Comparison of ENCODE assay signal across 15 cellular contexts in genomic region chr12:43762596-43762995, GRCh38. TPM values are rescaled to one million over a fixed set of nuclear protein-coding genes. Genes with fewer than 3 reads are reported as not detected.
DNase-seq lines count a peak whose midpoint lies in the region; FAIRE-seq and TF ChIP-seq lines count a peak whose summit lies in the region.
"Had no signal": no experiment of that assay in that cellular context is flagged by ENCODE, and none has a peak within 500 bp of the region (broad histone marks: within the 10 kb centered on the region; RNA-seq: fewer than 3 reads in every experiment).

No MANE protein-coding gene starts in this region.

- no peaks in the 10 kb centered on the region for H3K79me1 ChIP-seq in H1 (ENCODE audit: low read depth, low read length)

- H2BK20ac ChIP-seq in H1 (ENCODE audit: low read length): no peak overlapping the region

- no peak for FAIRE-seq in H1 (lab: Jason Lieb, UNC)

- POLR2A ChIA-PET in H1 (lab: Charles Lee; ENCODE audit: partially characterized antibody): interaction anchor here (1.1 to 2.1 kb wide), 2 partner anchors 15 to 30 kb away, joined by 3 to 4 read pairs; no protein-coding TSS in a partner anchor

- no peak overlapping the region for H4K8ac ChIP-seq in H1 (ENCODE audit: extremely low read depth, insufficient read depth, low read length)

- H3K27me3 ChIP-seq in Karpas-422 (ENCODE audit: low read length): no peaks in the 10 kb centered on the region
- no peaks in the 10 kb centered on the region for H3K27me3 ChIP-seq in H1 (replicated peaks in 1 of 4; ENCODE audit: control insufficient read depth in 3 of 4, extremely low read depth in 1 of 4, insufficient read depth in 3 of 4, low read length in 3 of 4)
- H3K27me3 ChIP-seq in suprapubic skin: no peaks in the 10 kb centered on the region
- H3K27me3 ChIP-seq: ascending aorta had no signal

- DNase-seq in activated naive CD4-positive, alpha-beta T cell treated with anti-CD3 and anti-CD28 coated beads, Interleukin-2, amount 10 ng/mL, durations not matched to agents 7 days and 5 days: no peak
- DNase-seq in Karpas-422 (no peak), H1 (ENCODE audit: low read depth in 1 of 2, low spot score in 2 of 2) (no peak), type B pancreatic cell (ENCODE audit: extremely low spot score, unreplicated experiment) (no peak), DMS79 treated with DMSO at 0.1 percent for 48 hours (lab: John Stamatoyannopoulos, UW) (no peak), suprapubic skin (ENCODE audit: low spot score in 2 of 2) (no peak)
- DNase-seq: activated CD8-positive, alpha-beta T cell treated with anti-CD3 and anti-CD28 coated beads for 36 hours; hypothalamus; left ventricle myocardium inferior; NCI-H1048; NCI-H345; stimulated activated CD4-positive, alpha-beta T cell treated with anti-CD3 and anti-CD28 coated beads, Interleukin-2, amount 100 ng/mL, for 48 hours had no signal

- no peak overlapping the region for H3K23ac ChIP-seq in H1 (ENCODE audit: insufficient read length)

- peak overlapping the region; percentile 6 for H4K5ac ChIP-seq in H1 (ENCODE audit: insufficient read length, low read depth, low read length)

- H3K4me1 Mint-ChIP-seq in activated naive CD4-positive, alpha-beta T cell treated with anti-CD3 and anti-CD28 coated beads, Interleukin-2, amount 50 U/mL, for 24 hours: peaks cover 52% of the 10 kb centered on the region
- peaks cover 48% of the 10 kb centered on the region for H3K4me1 Mint-ChIP-seq in activated naive CD4-positive, alpha-beta T cell treated with anti-CD3 and anti-CD28 coated beads, Interleukin-2, amount 10 ng/mL, durations not matched to agents 7 days and 5 days
- no peaks in the 10 kb centered on the region for H3K4me1 Mint-ChIP-seq in type B pancreatic cell (ENCODE audit: unreplicated experiment)

- peak overlapping the region; percentile 51 for H3K4me3 Mint-ChIP-seq in activated naive CD4-positive, alpha-beta T cell treated with anti-CD3 and anti-CD28 coated beads, Interleukin-2, amount 50 U/mL, for 24 hours
- no peak overlapping the region for H3K4me3 Mint-ChIP-seq in activated naive CD4-positive, alpha-beta T cell treated with anti-CD3 and anti-CD28 coated beads, Interleukin-2, amount 10 ng/mL, durations not matched to agents 7 days and 5 days
- H3K4me3 Mint-ChIP-seq in type B pancreatic cell: no peak overlapping the region

- H4K91ac ChIP-seq in H1 (replicated peaks; ENCODE audit: insufficient read length, low read length): no peak overlapping the region

- H3K56ac ChIP-seq in H1 (replicated peaks; ENCODE audit: insufficient read length, low read depth, low read length): no peak overlapping the region

- H3K9me3 ChIP-seq in Karpas-422 (ENCODE audit: low read length) (no peaks in the 10 kb centered on the region), H1 (ENCODE audit: insufficient read depth in 2 of 2, low read depth in 1 of 2, low read length in 1 of 2) (no peaks in the 10 kb centered on the region), suprapubic skin (no peaks in the 10 kb centered on the region)
- H3K9me3 ChIP-seq: ascending aorta, left ventricle myocardium inferior had no signal

- no peak overlapping the region; the same call in 1 of the 2 replicates for H2BK5ac ChIP-seq in H1 (ENCODE audit: low read depth, low read length)

- H4K20me1 ChIP-seq in Karpas-422 (ENCODE audit: insufficient read depth, low read depth, low read length) (no peaks in the 10 kb centered on the region), H1 (replicated peaks in 1 of 2; ENCODE audit: control insufficient read depth in 1 of 2, insufficient read depth in 2 of 2, low read length in 2 of 2) (no peaks in the 10 kb centered on the region)

- CTCF ChIA-PET in activated naive CD4-positive, alpha-beta T cell treated with anti-CD3 and anti-CD28 coated beads, Interleukin-2, amount 10 ng/mL, durations not matched to agents 7 days and 5 days (lab: Charles Lee): interaction anchor here (1.1 to 1.3 kb wide), 2 partner anchors 9 to 14 kb away, joined by 4 read pairs; no protein-coding TSS in a partner anchor
- CTCF ChIA-PET in H1 (lab: Charles Lee; ENCODE audit: partially characterized antibody): interaction anchor here (1.1 to 3.1 kb wide), 4 partner anchors 9 to 120 kb away, joined by 3 to 15 read pairs (median 5); no protein-coding TSS in a partner anchor

- TF ChIP-seq POLR2A in H1 (IDR thresholded peaks at IDR 0.05; ENCODE audit: control extremely low read depth in 1 of 2, low read depth in 2 of 2, low read length in 2 of 2) (no peak), suprapubic skin (IDR thresholded peaks at IDR 0.05) (no peak)

- TF ChIP-seq RAD21 in H1 (IDR thresholded peaks at IDR 0.05 in 1 of 2, conservative IDR thresholded peaks at IDR 0.05 in 1 of 2; ENCODE audit: low read depth in 2 of 2, low read length in 2 of 2): no peak

- H3K4me3 ChIP-seq in Karpas-422 (ENCODE audit: low read length) (no peak overlapping the region), H1 (ENCODE audit: extremely low read depth in 1 of 4, insufficient read depth in 2 of 4, low read depth in 3 of 4, low read length in 4 of 4) (peak overlapping the region in 1 of 4 experiments; percentile 9; a peak in 1 of 8 replicates), suprapubic skin (no peak overlapping the region)
- H3K4me3 ChIP-seq: ascending aorta, left ventricle myocardium inferior had no signal

- H3K27me3 Mint-ChIP-seq in activated naive CD4-positive, alpha-beta T cell treated with anti-CD3 and anti-CD28 coated beads, Interleukin-2, amount 50 U/mL, for 24 hours: no peaks in the 10 kb centered on the region
- no peaks in the 10 kb centered on the region for H3K27me3 Mint-ChIP-seq in activated naive CD4-positive, alpha-beta T cell treated with anti-CD3 and anti-CD28 coated beads, Interleukin-2, amount 10 ng/mL, durations not matched to agents 7 days and 5 days
- H3K27me3 Mint-ChIP-seq in type B pancreatic cell: no peaks in the 10 kb centered on the region
- H3K27me3 Mint-ChIP-seq: activated CD8-positive, alpha-beta T cell treated with anti-CD3 and anti-CD28 coated beads for 36 hours had no signal

- TF ChIP-seq EP300 in H1 (IDR thresholded peaks at IDR 0.05; ENCODE audit: borderline replicate concordance in 1 of 2, low read depth in 2 of 2, low read length in 2 of 2) (no peak), suprapubic skin (IDR thresholded peaks at IDR 0.05) (no peak)

- H2BK15ac ChIP-seq in H1 (ENCODE audit: low read length): no peak overlapping the region

- no peak overlapping the region for H3K27ac ChIP-seq in Karpas-422 (ENCODE audit: low read length)
- H3K27ac ChIP-seq in H1 (ENCODE audit: low read depth, low read length): peak overlapping the region; percentile 41; the same call in 1 of the 2 replicates
- H3K27ac ChIP-seq in suprapubic skin: no peak overlapping the region
- H3K27ac ChIP-seq: ascending aorta, left ventricle myocardium inferior had no signal

- peaks cover 9% of the 10 kb centered on the region for H3K36me3 Mint-ChIP-seq in activated naive CD4-positive, alpha-beta T cell treated with anti-CD3 and anti-CD28 coated beads, Interleukin-2, amount 50 U/mL, for 24 hours
- H3K36me3 Mint-ChIP-seq in activated naive CD4-positive, alpha-beta T cell treated with anti-CD3 and anti-CD28 coated beads, Interleukin-2, amount 10 ng/mL, durations not matched to agents 7 days and 5 days: peaks cover 25% of the 10 kb centered on the region
- peaks cover 3% of the 10 kb centered on the region for H3K36me3 Mint-ChIP-seq in type B pancreatic cell

- no peak overlapping the region for H3K4ac ChIP-seq in H1 (replicated peaks; ENCODE audit: insufficient read length, low read depth, low read length)

- H3K4me2 ChIP-seq in Karpas-422 (ENCODE audit: low read depth, low read length, poor library complexity, severe bottlenecking): peak overlapping the region; percentile 14
- peak overlapping the region in 1 of 2 experiments; percentile 37; a peak in 2 of 4 replicates for H3K4me2 ChIP-seq in H1 (ENCODE audit: insufficient read depth in 1 of 2, low read depth in 2 of 2, low read length in 2 of 2)

- H3K18ac ChIP-seq in H1 (ENCODE audit: extremely low read depth, low read length): no peak overlapping the region

- H3K9ac ChIP-seq in Karpas-422 (ENCODE audit: low read length) (no peak overlapping the region), H1 (replicated peaks in 1 of 4; ENCODE audit: extremely low read depth in 1 of 4, low read depth in 3 of 4, low read length in 3 of 4) (no peak overlapping the region; a peak in 1 of 7 replicates)

- no peaks in the 10 kb centered on the region for H3K9me2 ChIP-seq in Karpas-422 (replicated peaks; ENCODE audit: insufficient read depth, low read length)

- H2AFZ ChIP-seq in Karpas-422 (ENCODE audit: low read length): no peak overlapping the region
- H2AFZ ChIP-seq in H1 (ENCODE audit: low read length): no peak overlapping the region

- H3K9me3 Mint-ChIP-seq in activated naive CD4-positive, alpha-beta T cell treated with anti-CD3 and anti-CD28 coated beads, Interleukin-2, amount 50 U/mL, for 24 hours: no peaks in the 10 kb centered on the region
- no peaks in the 10 kb centered on the region for H3K9me3 Mint-ChIP-seq in activated naive CD4-positive, alpha-beta T cell treated with anti-CD3 and anti-CD28 coated beads, Interleukin-2, amount 10 ng/mL, durations not matched to agents 7 days and 5 days
- no peaks in the 10 kb centered on the region for H3K9me3 Mint-ChIP-seq in type B pancreatic cell
- H3K9me3 Mint-ChIP-seq: activated CD8-positive, alpha-beta T cell treated with anti-CD3 and anti-CD28 coated beads for 36 hours; activated T-helper 2 cell treated with anti-CD3 and anti-CD28 coated beads, Interferon-gamma antibody, Interleukin-2, Interleukin-4, amounts not matched to agents 10 μg/mL and 5 μg/mL and 100 μg/mL, durations not matched to agents 14 hours and 24 hours and 36 hours had no signal

- H2BK120ac ChIP-seq in H1 (replicated peaks; ENCODE audit: low read depth, low read length): no peak overlapping the region

- peak overlapping the region; percentile 14 for H3K27ac Mint-ChIP-seq in activated naive CD4-positive, alpha-beta T cell treated with anti-CD3 and anti-CD28 coated beads, Interleukin-2, amount 50 U/mL, for 24 hours
- H3K27ac Mint-ChIP-seq in activated naive CD4-positive, alpha-beta T cell treated with anti-CD3 and anti-CD28 coated beads, Interleukin-2, amount 10 ng/mL, durations not matched to agents 7 days and 5 days: no peak overlapping the region
- peak overlapping the region; percentile 44 for H3K27ac Mint-ChIP-seq in type B pancreatic cell
- H3K27ac Mint-ChIP-seq: activated T-helper 2 cell treated with anti-CD3 and anti-CD28 coated beads, Interferon-gamma antibody, Interleukin-2, Interleukin-4, amounts not matched to agents 10 μg/mL and 5 μg/mL and 100 μg/mL, durations not matched to agents 14 hours and 24 hours and 36 hours had no signal

- TF ChIP-seq CTCF in H1 (IDR thresholded peaks at IDR 0.05; ENCODE audit: control extremely low read depth in 1 of 3, insufficient read depth in 1 of 3, low read depth in 1 of 3, low read length in 3 of 3): no peak
- TF ChIP-seq CTCF in type B pancreatic cell (conservative IDR thresholded peaks at IDR 0.05): no peak
- no peak for TF ChIP-seq CTCF in suprapubic skin (IDR thresholded peaks at IDR 0.05)

- H3K4me1 ChIP-seq in Karpas-422 (ENCODE audit: low read length): peaks cover 31% of the 10 kb centered on the region
- peaks cover 0 to 15% (median 6%) of the 10 kb centered on the region in 4 experiments; a peak in 5 of 7 replicates for H3K4me1 ChIP-seq in H1 (replicated peaks in 1 of 4; ENCODE audit: control insufficient read depth in 3 of 4, insufficient read depth in 4 of 4, low read length in 3 of 4)
- peaks cover 37% of the 10 kb centered on the region for H3K4me1 ChIP-seq in suprapubic skin

- H3K79me2 ChIP-seq in Karpas-422 (ENCODE audit: low read length) (peaks cover 77% of the 10 kb centered on the region), H1 (ENCODE audit: control insufficient read depth in 1 of 2, insufficient read depth in 2 of 2, low read length in 2 of 2) (peaks cover 0 to 5% of the 10 kb centered on the region in 2 experiments; a peak in 1 of 4 replicates)

- H2BK12ac ChIP-seq in H1 (ENCODE audit: low read depth, low read length): no peak overlapping the region; the same call in 1 of the 2 replicates

- no peak overlapping the region for H2AK5ac ChIP-seq in H1 (ENCODE audit: low read depth, low read length)

- H3K14ac ChIP-seq in H1 (ENCODE audit: insufficient read length): no peak overlapping the region

- peaks cover under 1% of the 10 kb centered on the region; the same call in 1 of the 2 replicates for H3K36me3 ChIP-seq in Karpas-422 (ENCODE audit: insufficient read depth, low read length)
- no peaks in the 10 kb centered on the region for H3K36me3 ChIP-seq in H1 (ENCODE audit: control insufficient read depth in 2 of 4, insufficient read depth in 4 of 4, low read length in 3 of 4)
- no peaks in the 10 kb centered on the region for H3K36me3 ChIP-seq in suprapubic skin
- H3K36me3 ChIP-seq: ascending aorta, left ventricle myocardium inferior had no signal

- no peaks in the 10 kb centered on the region; the same call in 1 of the 2 replicates for H3K23me2 ChIP-seq in H1 (ENCODE audit: low read depth, low read length)

RNA-seq across cellular contexts. Expression of gene IRAK4, which starts 3.8 kb away (rescaled TPM):
- 31.0 and 53.6 TPM in 2 replicates for total RNA-seq in Karpas-422 (2014; rRNA removed; shearing (Covaris generic); ENCODE audit: low replicate concordance)
- 5.8 and 7.7 TPM in 2 replicates for total RNA-seq in H1 (2021; fragmentation: NEBNext Ultra II Directional; extraction: Animal tissue kit (Norgen Biotek cat#: 25700))
- 2.2 and 2.3 TPM in 2 replicates for polyA plus RNA-seq in H1 (2011; rRNA removed)
- 3.8 TPM for polyA plus RNA-seq in H1 (2011; cell fraction: cytosol; rRNA removed)
- 4.3 TPM for polyA plus RNA-seq in H1 (2011; cell fraction: nucleus; rRNA removed)
- polyA plus RNA-seq in H1 (2012, experiment 1 of 2): 2.5 to 4.4 TPM (median 3.8 TPM) in 4 replicates
- polyA plus RNA-seq in H1 (2012, experiment 2 of 2): 0.51 TPM
- 3.3 TPM for polyA plus RNA-seq in H1 (2013, experiment 1 of 2)
- 3.4 TPM for polyA plus RNA-seq in H1 (2013, experiment 2 of 2)
- polyA minus RNA-seq in H1 (2011; rRNA and poly(A)+ RNA removed): 6.7 and 10.1 TPM in 2 replicates
- polyA minus RNA-seq in H1 (2011; cell fraction: cytosol; rRNA and poly(A)+ RNA removed): 2.2 TPM
- polyA minus RNA-seq in H1 (2011; cell fraction: nucleus; rRNA and poly(A)+ RNA removed): 12.0 TPM
- total RNA-seq in type B pancreatic cell (ENCODE audit: low replicate concordance) (6.3 and 14.3 TPM in 2 replicates), suprapubic skin (10 to 100 TPM; 16.2 to 79.4 (median 22.0) TPM)

RNA-seq across cellular contexts. Expression of gene PUS7L, which starts 4.0 kb away (rescaled TPM):
- total RNA-seq in Karpas-422 (2014; rRNA removed; shearing (Covaris generic); ENCODE audit: low replicate concordance): 9.9 and 32.2 TPM in 2 replicates
- 23.2 and 26.8 TPM in 2 replicates for total RNA-seq in H1 (2021; fragmentation: NEBNext Ultra II Directional; extraction: Animal tissue kit (Norgen Biotek cat#: 25700))
- polyA plus RNA-seq in H1 (2011; rRNA removed): 2.5 and 3.6 TPM in 2 replicates
- polyA plus RNA-seq in H1 (2011; cell fraction: cytosol; rRNA removed): 4.9 TPM
- polyA plus RNA-seq in H1 (2011; cell fraction: nucleus; rRNA removed): 3.8 TPM
- polyA plus RNA-seq in H1 (2012, experiment 1 of 2): 4.1 to 11.9 TPM (median 5.6 TPM) in 4 replicates
- 0.24 TPM for polyA plus RNA-seq in H1 (2012, experiment 2 of 2)
- polyA plus RNA-seq in H1 (2013, experiment 1 of 2): 24.0 TPM
- 21.2 TPM for polyA plus RNA-seq in H1 (2013, experiment 2 of 2)
- polyA minus RNA-seq in H1 (2011; rRNA and poly(A)+ RNA removed): 23.5 and 38.6 TPM in 2 replicates
- 9.2 TPM for polyA minus RNA-seq in H1 (2011; cell fraction: cytosol; rRNA and poly(A)+ RNA removed)
- 25.2 TPM for polyA minus RNA-seq in H1 (2011; cell fraction: nucleus; rRNA and poly(A)+ RNA removed)
- 7.4 and 11.6 TPM in 2 replicates for total RNA-seq in type B pancreatic cell (ENCODE audit: low replicate concordance)
- 10 to 100 TPM in 1 of 4 donors, 1 to 10 TPM in 3; 6.4 to 13.1 (median 8.8) TPM for total RNA-seq in suprapubic skin

RNA-seq across cellular contexts. Expression of gene TWF1, which starts 43.5 kb away (rescaled TPM):
- 29.9 and 62.2 TPM in 2 replicates for total RNA-seq in Karpas-422 (2014; rRNA removed; shearing (Covaris generic); ENCODE audit: low replicate concordance)
- total RNA-seq in H1 (2021; fragmentation: NEBNext Ultra II Directional; extraction: Animal tissue kit (Norgen Biotek cat#: 25700)): 24.6 and 27.9 TPM in 2 replicates
- 5.3 and 7.6 TPM in 2 replicates for polyA plus RNA-seq in H1 (2011; rRNA removed)
- polyA plus RNA-seq in H1 (2011; cell fraction: cytosol; rRNA removed): 9.9 TPM
- 4.5 TPM for polyA plus RNA-seq in H1 (2011; cell fraction: nucleus; rRNA removed)
- 7.4 to 16.2 TPM (median 8.9 TPM) in 4 replicates for polyA plus RNA-seq in H1 (2012, experiment 1 of 2)
- polyA plus RNA-seq in H1 (2012, experiment 2 of 2): 1.5 TPM
- 18.2 TPM for polyA plus RNA-seq in H1 (2013, experiment 1 of 2)
- 19.0 TPM for polyA plus RNA-seq in H1 (2013, experiment 2 of 2)
- polyA minus RNA-seq in H1 (2011; rRNA and poly(A)+ RNA removed): 7.4 and 17.5 TPM in 2 replicates
- polyA minus RNA-seq in H1 (2011; cell fraction: cytosol; rRNA and poly(A)+ RNA removed): 14.7 TPM
- 26.1 TPM for polyA minus RNA-seq in H1 (2011; cell fraction: nucleus; rRNA and poly(A)+ RNA removed)
- 63.5 and 101 TPM in 2 replicates for total RNA-seq in type B pancreatic cell (ENCODE audit: low replicate concordance)
- 10 to 100 TPM; 43.9 to 75.8 (median 59.7) TPM for total RNA-seq in suprapubic skin
